Comparison of ENCODE assay signal across 8 cellular contexts in the genomic region with DNA sequence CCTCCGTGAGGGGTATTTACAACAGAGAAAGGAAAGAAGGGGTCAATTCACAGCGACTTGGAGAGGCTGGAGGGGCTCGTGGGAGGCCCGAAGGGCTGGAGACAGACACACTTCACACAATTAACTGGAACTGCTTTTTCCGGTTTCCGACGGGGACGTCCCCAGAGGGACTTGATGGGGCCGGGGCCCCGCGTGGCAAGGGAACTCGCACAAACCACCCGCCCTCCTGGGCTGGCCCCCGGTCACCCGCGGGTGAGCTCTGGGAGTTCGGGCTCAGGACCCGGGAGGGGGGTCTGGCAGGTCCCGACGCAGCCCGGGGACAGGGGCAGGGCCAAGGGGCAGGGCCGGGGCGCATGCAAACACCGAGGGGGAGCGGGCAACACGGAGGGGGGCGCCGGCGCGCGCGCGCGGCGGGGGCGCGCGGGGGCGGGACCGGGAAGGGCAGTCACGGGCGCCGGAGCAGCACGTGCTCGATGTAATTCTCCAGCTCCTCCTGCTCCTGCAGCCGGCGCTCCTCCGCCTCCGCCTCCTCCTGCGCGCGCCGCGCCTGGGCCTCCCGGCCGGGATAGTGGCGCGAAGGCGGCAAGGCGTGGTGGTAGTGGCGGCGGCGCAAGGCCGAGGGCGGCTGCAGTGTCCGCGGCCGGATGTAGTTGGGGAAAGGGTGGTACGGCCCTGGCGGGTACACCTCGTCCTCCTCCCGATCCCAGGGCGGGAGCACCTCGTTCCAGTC. TPM values are rescaled to one million over a fixed set of nuclear protein-coding genes. Genes with fewer than 3 reads are reported as not detected.
DNase-seq lines count a peak whose midpoint lies in the region; ATAC-seq and TF ChIP-seq lines count a peak whose summit lies in the region.

No MANE protein-coding gene starts in this region.

- peak overlapping the region in 10 of 59 donors; percentile 15 to 63 (median 38) for H3K27ac ChIP-seq in dorsolateral prefrontal cortex

- no peaks in the 10 kb centered on the region for H3K9me3 Mint-ChIP-seq in naive thymus-derived CD8-positive, alpha-beta T cell

- no peak overlapping the region for H3K27ac Mint-ChIP-seq in naive thymus-derived CD8-positive, alpha-beta T cell

- peaks cover 0 to 29% (median 12%) of the 10 kb centered on the region in 3 donors for H3K36me3 Mint-ChIP-seq in naive thymus-derived CD8-positive, alpha-beta T cell

- DNase-seq in DMS 273 (lab: John Stamatoyannopoulos, UW; ENCODE audit: unreplicated experiment) (peak; percentile 92), HUDEP-2 (lab: John Stamatoyannopoulos, UW; ENCODE audit: unreplicated experiment in 76 of 76) (peak in 63 of 76 experiments; percentile 3 to 86 (median 61)), RKO (ENCODE audit: low spot score) (peak; percentile 93), dorsolateral prefrontal cortex (peak in 3 of 10 donors; percentile 38 to 48 (median 42))
- no peak for DNase-seq in naive thymus-derived CD8-positive, alpha-beta T cell

- H3K4me1 Mint-ChIP-seq in naive thymus-derived CD8-positive, alpha-beta T cell: peaks cover 22 to 37% (median 32%) of the 10 kb centered on the region in 4 donors

- H3K4me3 ChIP-seq in dorsolateral prefrontal cortex: peak overlapping the region in 52 of 59 donors; percentile 6 to 66 (median 48)

- H3K4me3 Mint-ChIP-seq in naive thymus-derived CD8-positive, alpha-beta T cell: peak overlapping the region; percentile 71 to 99 (median 78)

- no peak for ATAC-seq in naive thymus-derived CD8-positive, alpha-beta T cell
- ATAC-seq in GM18517 (IDR thresholded peaks at IDR 0.05; ENCODE audit: unreplicated experiment) (no peak), GM18907 (IDR thresholded peaks at IDR 0.05; ENCODE audit: unreplicated experiment) (no peak), HG03571 (IDR thresholded peaks at IDR 0.05; ENCODE audit: unreplicated experiment) (no peak)

- TF ChIP-seq CTCF in dorsolateral prefrontal cortex (IDR thresholded peaks at IDR 0.05 in 54 of 56, conservative IDR thresholded peaks at IDR 0.05 in 2 of 56; ENCODE audit: low read depth in 1 of 56, partially characterized antibody in 56 of 56): no peak

- H3K27me3 ChIP-seq in dorsolateral prefrontal cortex: peaks cover 0 to 58% (median 36%) of the 10 kb centered on the region in 45 donors

- peaks cover 15 to 50% (median 26%) of the 10 kb centered on the region in 5 donors for H3K27me3 Mint-ChIP-seq in naive thymus-derived CD8-positive, alpha-beta T cell

- intact Hi-C loops in dorsolateral prefrontal cortex (cut with DNase I): loop anchor here in 1 of 2 donors (10.0 kb wide), 1 partner anchor 268 kb away; the partner anchor contains the start of gene ACHE

- POLR2A ChIA-PET in naive thymus-derived CD8-positive, alpha-beta T cell (lab: Charles Lee): interaction anchor here (1.1 kb wide), 1 partner anchor 19 kb away, joined by 3 read pairs; no protein-coding TSS in a partner anchor

RNA-seq across cellular contexts. Expression of gene VGF, which starts 2.7 kb away (rescaled TPM):
- total RNA-seq in dorsolateral prefrontal cortex: 100 to 1,000 TPM in 22 of 120 experiments, 10 to 100 TPM in 93, 1 to 10 TPM in 5; 5.8 to 171 (median 31.4) TPM
- total RNA-seq in naive thymus-derived CD8-positive, alpha-beta T cell: not detected
- not detected for polyA plus RNA-seq in naive thymus-derived CD8-positive, alpha-beta T cell

RNA-seq across cellular contexts. Expression of gene AP1S1, which starts 8.4 kb away (rescaled TPM):
- 100 to 1,000 TPM in 60 of 120 experiments, 10 to 100 TPM in 60; 39.7 to 176 (median 100.0) TPM for total RNA-seq in dorsolateral prefrontal cortex
- total RNA-seq in naive thymus-derived CD8-positive, alpha-beta T cell: 1 to 10 TPM; 8.0 to 9.9 TPM
- polyA plus RNA-seq in naive thymus-derived CD8-positive, alpha-beta T cell: 1 to 10 TPM; 3.3 to 4.6 (median 3.8) TPM

RNA-seq across cellular contexts. Expression of gene NAT16, which starts 17.4 kb away (rescaled TPM):
- total RNA-seq in dorsolateral prefrontal cortex: 1 to 10 TPM in 61 of 120 experiments, under 1 TPM in 53, not detected in 6; 0.23 to 5.3 (median 1.1) TPM
- not detected for total RNA-seq in naive thymus-derived CD8-positive, alpha-beta T cell
- polyA plus RNA-seq in naive thymus-derived CD8-positive, alpha-beta T cell: not detected

RNA-seq across cellular contexts. Expression of gene SERPINE1, which starts 35.8 kb away (rescaled TPM):
- 10 to 100 TPM in 4 of 120 experiments, 1 to 10 TPM in 94, under 1 TPM in 22; 0.31 to 13.4 (median 2.0) TPM for total RNA-seq in dorsolateral prefrontal cortex
- total RNA-seq in naive thymus-derived CD8-positive, alpha-beta T cell: under 1 TPM in 1 of 2 experiments, not detected in 1; 0.11 TPM
- not detected for polyA plus RNA-seq in naive thymus-derived CD8-positive, alpha-beta T cell

RNA-seq across cellular contexts. Expression of gene MOGAT3, which starts 38.1 kb away (rescaled TPM):
- under 1 TPM in 3 of 120 experiments, not detected in 117; 0.25 to 0.69 (median 0.51) TPM for total RNA-seq in dorsolateral prefrontal cortex
- total RNA-seq in naive thymus-derived CD8-positive, alpha-beta T cell: not detected
- not detected for polyA plus RNA-seq in naive thymus-derived CD8-positive, alpha-beta T cell

Comparison
In these comparisons a context has a peak if more than half of its experiments do, and no peak if none do; other contexts are left out.
1. DNase-seq: peak in DMS 273 (single experiment), HUDEP-2 (63 of 76) and RKO (single experiment); none in naive thymus-derived CD8-positive, alpha-beta T cell (0 of 10).
2. RNA of gene VGF, which starts 2.7 kb away (total RNA-seq): 5.8 to 171 TPM in dorsolateral prefrontal cortex; not detected in naive thymus-derived CD8-positive, alpha-beta T cell; every median in the first group is over 4 times any median in the second.